Comparison of ENCODE assay signal across 16 cellular contexts in genomic region chr3:12195231-12195630, GRCh38. TPM values are rescaled to one million over a fixed set of nuclear protein-coding genes. Genes with fewer than 3 reads are reported as not detected.
DNase-seq lines count a peak whose midpoint lies in the region; ATAC-seq and TF ChIP-seq lines count a peak whose summit lies in the region.
"Had no signal": no experiment of that assay in that cellular context is flagged by ENCODE, and none has a peak within 500 bp of the region (broad histone marks: within the 10 kb centered on the region; RNA-seq: fewer than 3 reads in every experiment).

No MANE protein-coding gene starts in this region.

- H3K27ac ChIP-seq in GM23338 (ENCODE audit: low read depth) (no peak overlapping the region), upper lobe of left lung (peak overlapping the region in 1 of 4 donors; percentile 77)
- H3K27ac ChIP-seq: BLaER1 had no signal

- 0 out of 3 replicates have a peak, but pooled peaks cover 3% of the 10 kb centered on the region for H3K36me3 Mint-ChIP-seq in GM23338 (ENCODE audit: low read depth)
- H3K36me3 Mint-ChIP-seq in activated naive CD8-positive, alpha-beta T cell treated with anti-CD3 and anti-CD28 coated beads, Interleukin-2, amount 50 U/mL, for 24 hours (ENCODE audit: low read depth): peaks cover 5% of the 10 kb centered on the region
- H3K36me3 Mint-ChIP-seq: brain, IgD-negative memory B cell had no signal

- H3K4me3 ChIP-seq in GM23338 (no peak overlapping the region), mucosa of stomach (ENCODE audit: low read length) (no peak overlapping the region), upper lobe of left lung (no peak overlapping the region)
- H3K4me3 ChIP-seq: BLaER1, thyroid gland had no signal

- no peaks in the 10 kb centered on the region for H3K27me3 Mint-ChIP-seq in GM23338 (ENCODE audit: insufficient read depth, low read depth, poor library complexity)
- peaks cover 8% of the 10 kb centered on the region for H3K27me3 Mint-ChIP-seq in activated naive CD8-positive, alpha-beta T cell treated with anti-CD3 and anti-CD28 coated beads, Interleukin-2, amount 50 U/mL, for 24 hours
- H3K27me3 Mint-ChIP-seq: IgD-negative memory B cell had no signal

- H2AFZ ChIP-seq in GM23338: no peak overlapping the region

- H3K4me1 ChIP-seq in GM23338 (ENCODE audit: insufficient read depth): no peaks in the 10 kb centered on the region
- H3K4me1 ChIP-seq in mucosa of stomach (ENCODE audit: control insufficient read depth, insufficient read depth, low read length): peaks cover 59% of the 10 kb centered on the region
- H3K4me1 ChIP-seq in upper lobe of left lung: peaks cover 7 to 22% (median 20%) of the 10 kb centered on the region in 4 donors

- no peak overlapping the region for H3K4me3 Mint-ChIP-seq in GM23338
- no peak overlapping the region for H3K4me3 Mint-ChIP-seq in activated naive CD8-positive, alpha-beta T cell treated with anti-CD3 and anti-CD28 coated beads, Interleukin-2, amount 50 U/mL, for 24 hours
- H3K4me3 Mint-ChIP-seq: activated B cell treated with CpG ODN at 0.5 μM for 24 hours, brain, IgD-negative memory B cell had no signal

- no peaks in the 10 kb centered on the region for H3F3A ChIP-seq in GM23338 (replicated peaks; ENCODE audit: low read depth)

- H3K27me3 ChIP-seq in GM23338 (ENCODE audit: insufficient read depth): no peaks in the 10 kb centered on the region
- no peaks in the 10 kb centered on the region for H3K27me3 ChIP-seq in mucosa of stomach (ENCODE audit: control insufficient read depth, insufficient read depth, low read length)
- no peaks in the 10 kb centered on the region for H3K27me3 ChIP-seq in upper lobe of left lung
- H3K27me3 ChIP-seq: BLaER1, thyroid gland had no signal

- H3K79me2 ChIP-seq in GM23338 (replicated peaks; ENCODE audit: insufficient read depth): no peaks in the 10 kb centered on the region

- DNase-seq in ACHN (peak; percentile 24), GM23338 (ENCODE audit: low spot score) (peak; percentile 45), OCI-M2 (lab: John Stamatoyannopoulos, UW; ENCODE audit: unreplicated experiment) (no peak), upper lobe of left lung (no peak)
- DNase-seq in activated naive CD8-positive, alpha-beta T cell treated with anti-CD3 and anti-CD28 coated beads, Interleukin-2, amount 50 U/mL, for 24 hours: no peak
- DNase-seq: activated B cell treated with CpG ODN at 0.5 μM for 24 hours, foreskin melanocyte, NCI-H1105 treated with DMSO at 0.1 percent for 48 hours, NCI-H2227 treated with DMSO at 0.1 percent for 48 hours, thyroid gland had no signal

- WGBS in upper lobe of left lung, 2 donors: 78 to 80% methylated on average over 4 of the region's 4 CpGs

- in situ Hi-C loops in ACHN (cut with HindIII; ENCODE audit: low pct_ligation_motif_present, low pct_unique_long_range_greater_than_20kb, low sequenced_read_pairs): no loop called here

- TF ChIP-seq EP300 in upper lobe of left lung (IDR thresholded peaks at IDR 0.05): no peak

- no peaks in the 10 kb centered on the region for H3K9me2 ChIP-seq in GM23338 (ENCODE audit: insufficient read depth)

- TF ChIP-seq POLR2A in upper lobe of left lung (IDR thresholded peaks at IDR 0.05): no peak

- H3K4me2 ChIP-seq in GM23338: no peak overlapping the region; the same call in 1 of the 2 replicates

- no peaks in the 10 kb centered on the region for H4K20me1 ChIP-seq in GM23338 (replicated peaks; ENCODE audit: insufficient read depth)
- H4K20me1 ChIP-seq: BLaER1 had no signal

- peak overlapping the region; percentile 5 for H3K9ac ChIP-seq in mucosa of stomach (ENCODE audit: low read length)
- H3K9ac ChIP-seq: BLaER1 had no signal

- no peak overlapping the region for H3K27ac Mint-ChIP-seq in GM23338
- peak overlapping the region; percentile 98 for H3K27ac Mint-ChIP-seq in activated naive CD8-positive, alpha-beta T cell treated with anti-CD3 and anti-CD28 coated beads, Interleukin-2, amount 50 U/mL, for 24 hours
- H3K27ac Mint-ChIP-seq: activated B cell treated with CpG ODN at 0.5 μM for 24 hours, IgD-negative memory B cell had no signal

- H3K36me3 ChIP-seq in GM23338 (ENCODE audit: insufficient read depth): no peaks in the 10 kb centered on the region
- no peaks in the 10 kb centered on the region for H3K36me3 ChIP-seq in mucosa of stomach (ENCODE audit: control insufficient read depth, insufficient read depth, low read length)
- no peaks in the 10 kb centered on the region for H3K36me3 ChIP-seq in upper lobe of left lung
- H3K36me3 ChIP-seq: BLaER1, thyroid gland had no signal

- TF ChIP-seq CTCF in GM23338 (conservative IDR thresholded peaks at IDR 0.05; ENCODE audit: low read depth in 2 of 2) (no peak), upper lobe of left lung (IDR thresholded peaks at IDR 0.05) (no peak)

- no peaks in the 10 kb centered on the region for H3K9me3 Mint-ChIP-seq in GM23338
- H3K9me3 Mint-ChIP-seq in activated naive CD8-positive, alpha-beta T cell treated with anti-CD3 and anti-CD28 coated beads, Interleukin-2, amount 50 U/mL, for 24 hours: no peaks in the 10 kb centered on the region
- H3K9me3 Mint-ChIP-seq: activated B cell treated with CpG ODN at 0.5 μM for 24 hours, brain, IgD-negative memory B cell had no signal

- peaks cover 19% of the 10 kb centered on the region for H3K4me1 Mint-ChIP-seq in GM23338
- H3K4me1 Mint-ChIP-seq in activated naive CD8-positive, alpha-beta T cell treated with anti-CD3 and anti-CD28 coated beads, Interleukin-2, amount 50 U/mL, for 24 hours: peaks cover 81% of the 10 kb centered on the region

- peak; percentile 71 for ATAC-seq in GM23338
- no peak for ATAC-seq in activated naive CD8-positive, alpha-beta T cell treated with anti-CD3 and anti-CD28 coated beads, Interleukin-2, amount 50 U/mL, for 24 hours
- ATAC-seq in GM21786 (IDR thresholded peaks at IDR 0.05; ENCODE audit: unreplicated experiment): no peak
- no peak for ATAC-seq in GM21723 (IDR thresholded peaks at IDR 0.05; ENCODE audit: unreplicated experiment)
- no peak for ATAC-seq in upper lobe of left lung (ENCODE audit: low FRiP score in 2 of 2)

- H3K9me3 ChIP-seq in mucosa of stomach (ENCODE audit: control insufficient read depth, low read length) (no peaks in the 10 kb centered on the region), upper lobe of left lung (no peaks in the 10 kb centered on the region)
- H3K9me3 ChIP-seq: BLaER1, thyroid gland had no signal

TF ChIP-seq in GM23338, 12 proteins besides CTCF, POLR2A, EP300 and RAD21 (continues in another document):
- no peak for TF ChIP-seq EZH2 (IDR thresholded peaks at IDR 0.05; ENCODE audit: low read depth, unreplicated experiment)
- TF ChIP-seq CREB1 (CRISPR knock-in tag; IDR thresholded peaks at IDR 0.05; ENCODE audit: low read depth): no peak
- no peak for TF ChIP-seq REST (IDR thresholded peaks at IDR 0.05; ENCODE audit: unreplicated experiment)
- no peak for TF ChIP-seq ETS1 (IDR thresholded peaks at IDR 0.05)
- TF ChIP-seq ZNF114 (CRISPR knock-in tag; IDR thresholded peaks at IDR 0.05): no peak
- TF ChIP-seq NANOG (IDR thresholded peaks at IDR 0.05; ENCODE audit: borderline replicate concordance): no peak
- no peak for TF ChIP-seq JUNB (IDR thresholded peaks at IDR 0.05; ENCODE audit: unreplicated experiment)
- TF ChIP-seq EZH2phosphoT487 (IDR thresholded peaks at IDR 0.05; ENCODE audit: unreplicated experiment): no peak
- TF ChIP-seq POLR2AphosphoS5 (IDR thresholded peaks at IDR 0.05; ENCODE audit: low read depth): no peak
- no peak for TF ChIP-seq ZNF331 (CRISPR knock-in tag; IDR thresholded peaks at IDR 0.05; ENCODE audit: low read depth)

RNA-seq across cellular contexts. Expression of gene TIMP4, which starts 36.5 kb away (rescaled TPM):
- total RNA-seq in GM23338 (2014; rRNA removed; shearing (Covaris generic)): 11.1 and 16.1 TPM in 2 replicates
- 6.7 and 6.9 TPM in 2 replicates for polyA plus RNA-seq in GM23338 (2016; fragmentation: Nextera tagmentation; extraction: Ambion mirVana)
- 10 to 100 TPM in 1 of 6 donors, 1 to 10 TPM in 5; 1.6 to 10.5 (median 5.2) TPM for total RNA-seq in upper lobe of left lung
- total RNA-seq: activated B cell treated with CpG ODN at 0.5 μM for 24 hours had no signal
- polyA plus RNA-seq: IgD-negative memory B cell had no signal

Comparison
In these comparisons a context has a peak if more than half of its experiments do, and no peak if none do; other contexts are left out.
1. DNase-seq: peak in ACHN (single experiment) and GM23338 (single experiment); none in activated naive CD8-positive, alpha-beta T cell treated with anti-CD3 and anti-CD28 coated beads, Interleukin-2, amount 50 U/mL, for 24 hours (single experiment), OCI-M2 (single experiment) and upper lobe of left lung (0 of 2).